15 cellular contexts compared by ENCODE assay signal in the genomic region with DNA sequence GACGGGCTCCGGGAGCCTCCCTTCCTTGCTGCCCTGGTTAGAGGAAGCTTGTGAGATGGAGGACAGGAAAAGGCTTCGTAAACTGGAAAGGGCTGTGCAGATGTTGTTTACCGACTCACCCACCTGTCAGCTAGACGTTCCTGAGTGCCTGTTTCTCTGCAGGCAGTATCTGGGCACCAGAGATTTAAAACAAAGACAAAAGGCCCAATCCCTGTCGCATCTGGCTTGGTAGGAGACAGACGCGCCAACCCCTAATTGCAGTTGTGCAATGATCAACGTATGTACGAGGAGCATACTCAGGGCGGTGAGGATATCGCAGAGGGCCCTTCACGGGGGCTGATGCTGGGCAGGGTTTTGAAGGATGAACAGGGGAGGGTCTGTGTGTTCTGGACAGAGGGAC.
A peak's percentile ranks its signal among the peaks of the same experiment; 100 is the strongest.
DNase-seq lines count a peak whose midpoint lies in the region; ATAC-seq and TF ChIP-seq lines count a peak whose summit lies in the region.
"Had no signal": no experiment of that assay in that cellular context is flagged by ENCODE, and none has a peak within 500 bp of the region (broad histone marks: within the 10 kb centered on the region; RNA-seq: fewer than 3 reads in every experiment).

No MANE protein-coding gene starts in this region.

- H3K9me3 ChIP-seq in neutrophil, result no peaks in the 10 kb centered on the region
- H3K9me3 ChIP-seq: pancreas had no signal

- peak overlapping the region; percentile 31 to 36 for H3K4me3 ChIP-seq in neutrophil (ENCODE audit: low read depth in 1 of 2, low read length in 1 of 2)
- H3K4me3 ChIP-seq: pancreas had no signal

- DNase-seq in NCI-H2227 (lab: John Stamatoyannopoulos, UW; ENCODE audit: unreplicated experiment) (peak; percentile 39), NCI-H2227 treated with DMSO at 0.1 percent for 48 hours (lab: John Stamatoyannopoulos, UW) (no peak), NCI-H2029 (lab: John Stamatoyannopoulos, UW) (peak; percentile 70), SHP77 (lab: John Stamatoyannopoulos, UW) (peak; percentile 79 to 83)
- no peak for DNase-seq in stimulated activated CD4-positive, alpha-beta T cell treated with anti-CD3 and anti-CD28 coated beads, Interleukin-1b, Interleukin-23, amount 100 ng/mL, for 48 hours
- no peak for DNase-seq in activated CD4-positive, alpha-beta T cell treated with anti-CD3 and anti-CD28 coated beads, Interleukin-2, amount 50 U/mL, for 4 hours
- DNase-seq: activated CD4-positive, alpha-beta T cell treated with anti-CD3 and anti-CD28 coated beads, Interleukin-2, amount 10 ng/mL, durations not matched to agents 24 days and 14 days; activated effector memory CD4-positive, alpha-beta T cell treated with anti-CD3 and anti-CD28 coated beads, Interleukin-2, amount 50 U/mL, for 16 hours; DND-41; H9; NCI-H526; pancreas; stimulated activated CD4-positive, alpha-beta T cell treated with anti-CD3 and anti-CD28 coated beads, Interleukin-15, amount 100 ng/mL, for 24 hours had no signal

- no peak for TF ChIP-seq CTCF in neutrophil (IDR thresholded peaks at IDR 0.05)

- no peak overlapping the region for H3K27ac ChIP-seq in neutrophil
- H3K27ac ChIP-seq: pancreas had no signal

- ATAC-seq in GM18867 (IDR thresholded peaks at IDR 0.05; ENCODE audit: unreplicated experiment), result no peak

- H3K36me3 ChIP-seq in neutrophil, result no peaks in the 10 kb centered on the region
- H3K36me3 ChIP-seq: pancreas had no signal

- peaks cover 20% of the 10 kb centered on the region in 2 experiments for H3K4me1 ChIP-seq in neutrophil (ENCODE audit: control insufficient read depth in 1 of 2, insufficient read depth in 1 of 2, low read depth in 1 of 2, low read length in 1 of 2)
- H3K4me1 ChIP-seq: pancreas had no signal

- H3K27me3 ChIP-seq in neutrophil, result peaks cover 19% of the 10 kb centered on the region
- H3K27me3 ChIP-seq: pancreas had no signal

Comparison
In these comparisons a context has a peak if more than half of its experiments do, and no peak if none do; other contexts are left out.
1. DNase-seq: peak in NCI-H2227 (single experiment), NCI-H2029 (single experiment) and SHP77 (2 of 2); none in NCI-H2227 treated with DMSO at 0.1 percent for 48 hours (single experiment), stimulated activated CD4-positive, alpha-beta T cell treated with anti-CD3 and anti-CD28 coated beads, Interleukin-1b, Interleukin-23, amount 100 ng/mL, for 48 hours (single experiment) and activated CD4-positive, alpha-beta T cell treated with anti-CD3 and anti-CD28 coated beads, Interleukin-2, amount 50 U/mL, for 4 hours (0 of 2).